26 cellular contexts compared by ENCODE assay signal in the genomic region with DNA sequence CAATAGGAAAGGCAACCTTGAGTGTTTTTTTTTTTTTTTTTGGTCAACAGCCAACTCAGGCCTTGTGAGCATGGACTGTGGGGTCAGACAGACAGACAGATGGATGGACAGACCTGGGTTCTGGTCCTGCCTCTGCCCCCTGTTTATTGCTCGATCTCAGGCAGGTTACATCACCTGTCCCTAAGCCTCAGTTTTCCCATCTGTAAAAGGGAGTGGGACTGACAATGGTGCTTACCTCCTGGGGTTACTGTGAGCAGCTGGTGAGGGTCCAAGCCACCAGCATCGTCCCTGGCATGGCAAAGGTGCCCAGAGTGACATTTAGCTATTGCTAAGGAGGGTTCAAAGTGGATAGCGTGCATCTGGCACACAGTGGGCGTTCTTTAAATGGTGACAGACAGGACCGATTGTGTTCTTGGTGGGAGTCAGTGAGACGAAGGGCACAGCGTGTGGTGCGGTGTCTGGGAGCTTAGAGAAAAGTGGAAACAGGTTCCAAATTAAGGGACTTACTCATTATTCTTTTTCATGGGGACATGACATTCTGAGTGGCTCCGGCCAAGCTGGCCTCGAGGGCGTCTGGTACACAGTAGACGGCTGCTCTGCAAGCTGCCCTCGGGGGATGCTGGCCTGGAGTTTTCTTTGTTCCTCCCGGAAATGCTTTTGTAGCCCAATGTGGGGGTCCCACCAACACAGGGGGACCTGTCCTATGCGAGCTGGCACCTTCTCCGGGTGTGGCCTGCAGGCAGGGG.
DNase-seq lines count a peak whose midpoint lies in the region; ATAC-seq, FAIRE-seq and TF ChIP-seq lines count a peak whose summit lies in the region.
"Had no signal": no experiment of that assay in that cellular context is flagged by ENCODE, and none has a peak within 500 bp of the region (broad histone marks: within the 10 kb centered on the region; RNA-seq: fewer than 3 reads in every experiment).

No MANE protein-coding gene starts in this region.

- H3K79me2 ChIP-seq in neural progenitor cell (ENCODE audit: low read depth): no peaks in the 10 kb centered on the region

- H3K9ac ChIP-seq in IMR-90 (ENCODE audit: low read depth, low read length) (no peak overlapping the region), endodermal cell (ENCODE audit: extremely low read depth, low read length, poor library complexity, severe bottlenecking) (no peak overlapping the region), neural progenitor cell (no peak overlapping the region)
- H3K9ac ChIP-seq: BLaER1 treated with 17β-estradiol and CSF1 and Interleukin-3, amounts not matched to agents 10 nM and 100 nM had no signal

- in situ Hi-C loops in IMR-90 (cut with MboI; ENCODE audit: low sequenced_read_pairs): no loop called here

- H3K36me3 ChIP-seq in BE2C (no peaks in the 10 kb centered on the region), IMR-90 (ENCODE audit: control insufficient read depth, insufficient read depth, low read length) (peaks cover 2% of the 10 kb centered on the region; the same call in 1 of the 2 replicates), endodermal cell (ENCODE audit: control insufficient read depth, insufficient read depth, low read length) (peaks cover 34% of the 10 kb centered on the region), neural progenitor cell (no peaks in the 10 kb centered on the region)
- H3K36me3 ChIP-seq: MG63 had no signal

- FAIRE-seq in HTR-8/SVneo (lab: Jason Lieb, UNC): no peak
- FAIRE-seq: A549, GM12892, GM18507 had no signal

- H3K18ac ChIP-seq in IMR-90 (ENCODE audit: low read depth, low read length): no peak overlapping the region

- no peak overlapping the region for H3K14ac ChIP-seq in IMR-90 (replicated peaks; ENCODE audit: low read depth, low read length)

- no peak overlapping the region for H3K27ac ChIP-seq in IMR-90 (ENCODE audit: insufficient read depth, low read length)
- H3K27ac ChIP-seq in endodermal cell (ENCODE audit: low read depth, low read length): peak overlapping the region; percentile 95
- H3K27ac ChIP-seq in neural progenitor cell: no peak overlapping the region
- H3K27ac ChIP-seq: A549; BLaER1 treated with 17β-estradiol and CSF1 and Interleukin-3, amounts not matched to agents 10 nM and 100 nM; HL-60 had no signal

- DNase-seq in BE2C: peak; percentile 41
- DNase-seq in IMR-90: no peak
- DNase-seq in endodermal cell: no peak
- DNase-seq in neural progenitor cell (ENCODE audit: low spot score): no peak
- no peak for DNase-seq in activated CD4-positive, alpha-beta T cell treated with anti-CD3 and anti-CD28 coated beads for 1 hour
- DNase-seq in HTR-8/SVneo (ENCODE audit: insufficient read length, low spot score): no peak
- DNase-seq in NCI-H1694 (lab: John Stamatoyannopoulos, UW): no peak
- DNase-seq: Calu3; CD8-positive, alpha-beta T cell; EL; GOT3; Kasumi-1; MG63; NCI-H1048; NCI-H1436 treated with DMSO at 0.1 percent for 48 hours; NCI-H2029 treated with DMSO at 0.1 percent for 48 hours; NCI-H2171; NCI-H446; NCI-H526 treated with DMSO at 0.1 percent for 48 hours had no signal

- TF ChIP-seq CTCF in BE2C (IDR thresholded peaks at IDR 0.05; ENCODE audit: low read depth, low read length): no peak
- TF ChIP-seq CTCF in IMR-90 (conservative IDR thresholded peaks at IDR 0.05; ENCODE audit: low read depth, low read length): no peak
- no peak for TF ChIP-seq CTCF in endodermal cell (conservative IDR thresholded peaks at IDR 0.05)
- TF ChIP-seq CTCF in neural progenitor cell (IDR thresholded peaks at IDR 0.05): no peak

- H3K36me3 Mint-ChIP-seq in endodermal cell (ENCODE audit: low read depth) (peaks cover 10% of the 10 kb centered on the region), neural progenitor cell (no peaks in the 10 kb centered on the region)
- H3K36me3 Mint-ChIP-seq: CD8-positive, alpha-beta T cell had no signal

- peak overlapping the region; percentile 20 for H2AK9ac ChIP-seq in IMR-90 (replicated peaks; ENCODE audit: low read depth, low read length, poor library complexity)

- no peak overlapping the region for H3K4me3 ChIP-seq in BE2C (ENCODE audit: low read depth, low read length)
- no peak overlapping the region for H3K4me3 ChIP-seq in IMR-90 (ENCODE audit: insufficient read depth, low read depth, low read length)
- H3K4me3 ChIP-seq in endodermal cell (ENCODE audit: low read length): no peak overlapping the region
- no peak overlapping the region for H3K4me3 ChIP-seq in neural progenitor cell
- H3K4me3 ChIP-seq: A549; BLaER1 treated with 17β-estradiol and CSF1 and Interleukin-3, amounts not matched to agents 10 nM and 100 nM; MG63 had no signal

- TF ChIP-seq RAD21 in IMR-90 (IDR thresholded peaks at IDR 0.05; ENCODE audit: low read length): no peak

- H2BK15ac ChIP-seq in IMR-90 (ENCODE audit: low read depth, low read length): peak overlapping the region; percentile 3; the same call in 1 of the 3 replicates

- no peak overlapping the region for H4K5ac ChIP-seq in IMR-90 (ENCODE audit: low read depth, low read length)

- peak overlapping the region; percentile 64; the same call in 1 of the 2 replicates for H4K91ac ChIP-seq in IMR-90 (ENCODE audit: insufficient read depth, low read depth, low read length)

- no peaks in the 10 kb centered on the region for H3K27me3 Mint-ChIP-seq in endodermal cell (ENCODE audit: insufficient read depth)
- H3K27me3 Mint-ChIP-seq in neural progenitor cell (ENCODE audit: insufficient read depth, low read depth): peaks cover 5% of the 10 kb centered on the region

- BruUV-seq in IMR-90 (replicated peaks; lab: Mats Ljungman, UMichigan): no TSS peak

- no peak overlapping the region for H3K4me2 ChIP-seq in IMR-90 (ENCODE audit: low read depth, low read length)
- peak overlapping the region; percentile 23 for H3K4me2 ChIP-seq in neural progenitor cell
- H3K4me2 ChIP-seq: A549; BLaER1 treated with 17β-estradiol and CSF1 and Interleukin-3, amounts not matched to agents 10 nM and 100 nM had no signal

- no peaks in the 10 kb centered on the region for H3K9me3 Mint-ChIP-seq in endodermal cell
- no peaks in the 10 kb centered on the region for H3K9me3 Mint-ChIP-seq in neural progenitor cell
- H3K9me3 Mint-ChIP-seq: CD8-positive, alpha-beta T cell had no signal

- H3K4me3 Mint-ChIP-seq in endodermal cell (no peak overlapping the region), neural progenitor cell (peak overlapping the region; percentile 27)
- H3K4me3 Mint-ChIP-seq: CD8-positive, alpha-beta T cell had no signal

- 60% methylated on average over 2 of the region's 16 CpGs; no CpG with 5 or more reads in 1 of the 2 experiments for WGBS in IMR-90 (ENCODE audit: extremely low coverage in 2 of 2, insufficient read length in 1 of 2), 2 experiments
- WGBS in endodermal cell (ENCODE audit: insufficient coverage in 1 of 2, insufficient read length in 1 of 2), 2 experiments: 76 to 87% methylated on average over 12 to 16 of the region's 16 CpGs

- POLR2A ChIA-PET in IMR-90 (lab: Charles Lee; ENCODE audit: unreplicated experiment): no interaction called here

- H3K9me1 ChIP-seq in IMR-90 (ENCODE audit: insufficient read depth, low read length): peaks cover 24% of the 10 kb centered on the region; the same call in 1 of the 2 replicates

- H3K27ac Mint-ChIP-seq in endodermal cell (no peak overlapping the region), neural progenitor cell (peak overlapping the region; percentile 81)
- H3K27ac Mint-ChIP-seq: CD8-positive, alpha-beta T cell had no signal

- peaks cover 4 to 22% of the 10 kb centered on the region in 2 experiments; a peak in 2 of 4 replicates for H3K79me1 ChIP-seq in IMR-90 (ENCODE audit: low read depth in 1 of 2, low read length in 2 of 2)

- no peak overlapping the region for H2BK5ac ChIP-seq in IMR-90 (ENCODE audit: low read depth, low read length, poor library complexity, severe bottlenecking)

- H2BK20ac ChIP-seq in IMR-90 (ENCODE audit: low read depth, low read length): peak overlapping the region; percentile 0; the same call in 1 of the 2 replicates

- dilution Hi-C loops in IMR-90 (cut with HindIII; ENCODE audit: low sequenced_read_pairs, unreplicated experiment): no loop called here

- H4K20me1 ChIP-seq in IMR-90 (ENCODE audit: insufficient read depth, low read length): no peaks in the 10 kb centered on the region
- peaks cover 26% of the 10 kb centered on the region for H4K20me1 ChIP-seq in neural progenitor cell (ENCODE audit: low read depth)

- H3K4ac ChIP-seq in IMR-90 (ENCODE audit: low read depth, low read length): peak overlapping the region; percentile 81; the same call in 1 of the 2 replicates

- CTCF ChIA-PET in IMR-90 (lab: Yijun Ruan, JAX): no interaction called here

- intact Hi-C loops in IMR-90 (cut with micrococcal nuclease): no loop called here

- H2BK120ac ChIP-seq in IMR-90 (ENCODE audit: low read depth, low read length): no peak overlapping the region

- H2AFZ ChIP-seq in IMR-90 (replicated peaks; ENCODE audit: low read length, poor library complexity) (no peak overlapping the region), neural progenitor cell (replicated peaks) (no peak overlapping the region)

- H3K9me3 ChIP-seq in BE2C (no peaks in the 10 kb centered on the region), IMR-90 (ENCODE audit: control insufficient read depth, insufficient read depth, low read length) (no peaks in the 10 kb centered on the region), endodermal cell (ENCODE audit: control insufficient read depth, low read length) (no peaks in the 10 kb centered on the region), neural progenitor cell (ENCODE audit: low read depth) (no peaks in the 10 kb centered on the region)
- H3K9me3 ChIP-seq: A549; BLaER1 treated with 17β-estradiol and CSF1 and Interleukin-3, amounts not matched to agents 10 nM and 100 nM; MG63 had no signal

- H3K4me1 ChIP-seq in BE2C (no peaks in the 10 kb centered on the region), IMR-90 (ENCODE audit: control insufficient read depth, insufficient read depth, low read length) (peaks cover 12% of the 10 kb centered on the region), endodermal cell (ENCODE audit: control insufficient read depth, insufficient read depth, low read length) (no peaks in the 10 kb centered on the region), neural progenitor cell (peaks cover 32% of the 10 kb centered on the region)

- H3K23ac ChIP-seq in IMR-90 (ENCODE audit: low read depth, low read length): no peak overlapping the region

- H3K4me1 Mint-ChIP-seq in endodermal cell (peaks cover 10% of the 10 kb centered on the region), neural progenitor cell (peaks cover 80% of the 10 kb centered on the region)

- H4K8ac ChIP-seq in IMR-90 (ENCODE audit: low read depth in 2 of 2, low read length in 2 of 2): no peak overlapping the region; a peak in 1 of 4 replicates

- H3K27me3 ChIP-seq in BE2C: no peaks in the 10 kb centered on the region
- no peaks in the 10 kb centered on the region for H3K27me3 ChIP-seq in IMR-90 (ENCODE audit: control insufficient read depth, insufficient read depth, low read length)
- no peaks in the 10 kb centered on the region for H3K27me3 ChIP-seq in endodermal cell (ENCODE audit: control insufficient read depth, insufficient read depth, low read length, poor library complexity, severe bottlenecking)
- no peaks in the 10 kb centered on the region for H3K27me3 ChIP-seq in neural progenitor cell
- H3K27me3 ChIP-seq: BLaER1 treated with 17β-estradiol and CSF1 and Interleukin-3, amounts not matched to agents 10 nM and 100 nM; MG63 had no signal

- peaks cover 32% of the 10 kb centered on the region for H3F3A ChIP-seq in neural progenitor cell (ENCODE audit: low read depth)

- H3K56ac ChIP-seq in IMR-90 (ENCODE audit: extremely low read depth, insufficient read depth, low read length): no peak overlapping the region

- ATAC-seq in IMR-90 (ENCODE audit: low read depth): no peak
- no peak for ATAC-seq in HG02588 (IDR thresholded peaks at IDR 0.05; ENCODE audit: unreplicated experiment)
- ATAC-seq: A549; CD8-positive, alpha-beta T cell; Panc1 had no signal

- H2AK5ac ChIP-seq in IMR-90 (ENCODE audit: low read depth, low read length): peak overlapping the region; percentile 94; the same call in 1 of the 2 replicates

- TF ChIP-seq POLR2A in IMR-90 (IDR thresholded peaks at IDR 0.05; ENCODE audit: low read depth, low read length): no peak
